ENCODE assay signal across 1 cellular context in the genomic region with DNA sequence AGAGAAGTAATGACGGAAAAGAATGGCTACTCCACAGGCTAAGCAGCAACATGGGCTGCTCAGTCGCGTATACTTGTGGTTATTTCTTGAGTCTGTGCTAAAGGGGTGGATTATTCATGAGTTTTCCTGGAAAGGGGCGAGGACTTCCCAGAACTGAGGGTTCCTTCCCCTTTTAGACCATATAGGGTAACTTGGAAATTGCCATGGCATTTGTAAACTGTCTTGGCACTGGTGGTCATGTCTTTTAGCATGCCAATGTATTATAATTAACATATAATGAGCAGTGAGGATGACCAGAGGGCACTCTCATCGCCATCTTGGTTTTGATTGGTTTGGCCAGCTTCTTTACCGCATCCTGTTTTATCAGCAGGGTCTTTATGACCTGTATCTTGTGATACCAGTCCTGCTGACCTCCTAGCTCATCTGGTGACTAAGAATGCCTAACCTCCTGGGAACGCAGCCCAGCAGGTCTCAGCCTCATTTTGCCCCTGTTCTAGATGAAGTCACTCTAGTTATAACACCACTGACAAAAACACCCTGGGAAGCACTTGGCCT.
TF ChIP-seq lines count a peak whose summit lies in the region.

No MANE protein-coding gene starts in this region.

TF ChIP-seq in K562, 482 proteins besides CTCF, POLR2A, EP300 and RAD21 (continued from another document):
- TF ChIP-seq, protein P1, sequence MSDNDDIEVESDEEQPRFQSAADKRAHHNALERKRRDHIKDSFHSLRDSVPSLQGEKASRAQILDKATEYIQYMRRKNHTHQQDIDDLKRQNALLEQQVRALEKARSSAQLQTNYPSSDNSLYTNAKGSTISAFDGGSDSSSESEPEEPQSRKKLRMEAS (CRISPR knock-in tag; IDR thresholded peaks at IDR 0.05) = no peak
- peak; percentile 59; the same call in 1 of the 2 replicates for TF ChIP-seq PTTG1 (tag; IDR thresholded peaks at IDR 0.05; ENCODE audit: low read depth)
- no peak for TF ChIP-seq ZNF184 (CRISPR knock-in tag; IDR thresholded peaks at IDR 0.05)
- TF ChIP-seq, protein P2, sequence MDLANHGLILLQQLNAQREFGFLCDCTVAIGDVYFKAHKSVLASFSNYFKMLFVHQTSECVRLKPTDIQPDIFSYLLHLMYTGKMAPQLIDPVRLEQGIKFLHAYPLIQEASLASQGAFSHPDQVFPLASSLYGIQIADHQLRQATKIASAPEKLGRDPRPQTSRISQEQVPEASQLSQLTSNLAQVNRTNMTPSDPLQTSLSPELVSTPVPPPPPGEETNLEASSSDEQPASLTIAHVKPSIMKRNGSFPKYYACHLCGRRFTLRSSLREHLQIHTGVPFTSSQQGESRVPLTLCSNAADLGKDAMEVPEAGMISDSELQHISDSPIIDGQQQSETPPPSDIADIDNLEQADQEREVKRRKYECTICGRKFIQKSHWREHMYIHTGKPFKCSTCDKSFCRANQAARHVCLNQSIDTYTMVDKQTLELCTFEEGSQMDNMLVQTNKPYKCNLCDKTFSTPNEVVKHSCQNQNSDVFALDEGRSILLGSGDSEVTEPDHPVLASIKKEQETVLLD (IDR thresholded peaks at IDR 0.05) = no peak
- TF ChIP-seq, protein P3, sequence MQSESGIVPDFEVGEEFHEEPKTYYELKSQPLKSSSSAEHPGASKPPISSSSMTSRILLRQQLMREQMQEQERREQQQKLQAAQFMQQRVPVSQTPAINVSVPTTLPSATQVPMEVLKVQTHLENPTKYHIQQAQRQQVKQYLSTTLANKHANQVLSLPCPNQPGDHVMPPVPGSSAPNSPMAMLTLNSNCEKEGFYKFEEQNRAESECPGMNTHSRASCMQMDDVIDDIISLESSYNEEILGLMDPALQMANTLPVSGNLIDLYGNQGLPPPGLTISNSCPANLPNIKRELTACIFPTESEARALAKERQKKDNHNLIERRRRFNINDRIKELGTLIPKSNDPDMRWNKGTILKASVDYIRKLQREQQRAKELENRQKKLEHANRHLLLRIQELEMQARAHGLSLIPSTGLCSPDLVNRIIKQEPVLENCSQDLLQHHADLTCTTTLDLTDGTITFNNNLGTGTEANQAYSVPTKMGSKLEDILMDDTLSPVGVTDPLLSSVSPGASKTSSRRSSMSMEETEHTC (IDR thresholded peaks at IDR 0.05) = 0 out of 2 replicates have a peak, but pooled peaks have one; percentile 38
- TF ChIP-seq ZEB2 (IDR thresholded peaks at IDR 0.05) = 0 out of 2 replicates have a peak, but pooled peaks have one; percentile 24
- TF ChIP-seq, protein P4, sequence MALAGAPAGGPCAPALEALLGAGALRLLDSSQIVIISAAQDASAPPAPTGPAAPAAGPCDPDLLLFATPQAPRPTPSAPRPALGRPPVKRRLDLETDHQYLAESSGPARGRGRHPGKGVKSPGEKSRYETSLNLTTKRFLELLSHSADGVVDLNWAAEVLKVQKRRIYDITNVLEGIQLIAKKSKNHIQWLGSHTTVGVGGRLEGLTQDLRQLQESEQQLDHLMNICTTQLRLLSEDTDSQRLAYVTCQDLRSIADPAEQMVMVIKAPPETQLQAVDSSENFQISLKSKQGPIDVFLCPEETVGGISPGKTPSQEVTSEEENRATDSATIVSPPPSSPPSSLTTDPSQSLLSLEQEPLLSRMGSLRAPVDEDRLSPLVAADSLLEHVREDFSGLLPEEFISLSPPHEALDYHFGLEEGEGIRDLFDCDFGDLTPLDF (CRISPR knock-in tag; IDR thresholded peaks at IDR 0.05) = no peak
- TF ChIP-seq NBN (IDR thresholded peaks at IDR 0.05; ENCODE audit: low read depth) = peak; percentile 41; the same call in 1 of the 2 replicates
- TF ChIP-seq ARNT (IDR thresholded peaks at IDR 0.05) = no peak
- no peak for TF ChIP-seq XRCC4 (IDR thresholded peaks at IDR 0.05; ENCODE audit: extremely low read depth, insufficient read depth, insufficient read length)
- no peak for TF ChIP-seq BRD4 (IDR thresholded peaks at IDR 0.05)
- no peak for TF ChIP-seq CBX3 (IDR thresholded peaks at IDR 0.05; ENCODE audit: borderline replicate concordance in 1 of 2, low read length in 2 of 2)
- TF ChIP-seq NRF1 (conservative IDR thresholded peaks at IDR 0.05 in 1 of 2, IDR thresholded peaks at IDR 0.05 in 1 of 2) = peak; percentile 57 to 65
- no peak for TF ChIP-seq PYGO2 (tag; IDR thresholded peaks at IDR 0.05)
- TF ChIP-seq, protein P5, sequence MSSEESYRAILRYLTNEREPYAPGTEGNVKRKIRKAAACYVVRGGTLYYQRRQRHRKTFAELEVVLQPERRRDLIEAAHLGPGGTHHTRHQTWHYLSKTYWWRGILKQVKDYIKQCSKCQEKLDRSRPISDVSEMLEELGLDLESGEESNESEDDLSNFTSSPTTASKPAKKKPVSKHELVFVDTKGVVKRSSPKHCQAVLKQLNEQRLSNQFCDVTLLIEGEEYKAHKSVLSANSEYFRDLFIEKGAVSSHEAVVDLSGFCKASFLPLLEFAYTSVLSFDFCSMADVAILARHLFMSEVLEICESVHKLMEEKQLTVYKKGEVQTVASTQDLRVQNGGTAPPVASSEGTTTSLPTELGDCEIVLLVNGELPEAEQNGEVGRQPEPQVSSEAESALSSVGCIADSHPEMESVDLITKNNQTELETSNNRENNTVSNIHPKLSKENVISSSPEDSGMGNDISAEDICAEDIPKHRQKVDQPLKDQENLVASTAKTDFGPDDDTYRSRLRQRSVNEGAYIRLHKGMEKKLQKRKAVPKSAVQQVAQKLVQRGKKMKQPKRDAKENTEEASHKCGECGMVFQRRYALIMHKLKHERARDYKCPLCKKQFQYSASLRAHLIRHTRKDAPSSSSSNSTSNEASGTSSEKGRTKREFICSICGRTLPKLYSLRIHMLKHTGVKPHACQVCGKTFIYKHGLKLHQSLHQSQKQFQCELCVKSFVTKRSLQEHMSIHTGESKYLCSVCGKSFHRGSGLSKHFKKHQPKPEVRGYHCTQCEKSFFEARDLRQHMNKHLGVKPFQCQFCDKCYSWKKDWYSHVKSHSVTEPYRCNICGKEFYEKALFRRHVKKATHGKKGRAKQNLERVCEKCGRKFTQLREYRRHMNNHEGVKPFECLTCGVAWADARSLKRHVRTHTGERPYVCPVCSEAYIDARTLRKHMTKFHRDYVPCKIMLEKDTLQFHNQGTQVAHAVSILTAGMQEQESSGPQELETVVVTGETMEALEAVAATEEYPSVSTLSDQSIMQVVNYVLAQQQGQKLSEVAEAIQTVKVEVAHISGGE (CRISPR knock-in tag; IDR thresholded peaks at IDR 0.05) = 0 out of 6 replicates have a peak, but pooled peaks of 1 of the 3 experiments have one; percentile 49
- TF ChIP-seq RB1 (IDR thresholded peaks at IDR 0.05; ENCODE audit: low read depth) = no peak
- TF ChIP-seq, protein P6, sequence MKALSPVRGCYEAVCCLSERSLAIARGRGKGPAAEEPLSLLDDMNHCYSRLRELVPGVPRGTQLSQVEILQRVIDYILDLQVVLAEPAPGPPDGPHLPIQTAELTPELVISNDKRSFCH (CRISPR knock-in tag; IDR thresholded peaks at IDR 0.05) = no peak
- TF ChIP-seq, protein P6 (tag; IDR thresholded peaks at IDR 0.05) = peak; percentile 61; the same call in 1 of the 2 replicates
- TF ChIP-seq, protein P7, sequence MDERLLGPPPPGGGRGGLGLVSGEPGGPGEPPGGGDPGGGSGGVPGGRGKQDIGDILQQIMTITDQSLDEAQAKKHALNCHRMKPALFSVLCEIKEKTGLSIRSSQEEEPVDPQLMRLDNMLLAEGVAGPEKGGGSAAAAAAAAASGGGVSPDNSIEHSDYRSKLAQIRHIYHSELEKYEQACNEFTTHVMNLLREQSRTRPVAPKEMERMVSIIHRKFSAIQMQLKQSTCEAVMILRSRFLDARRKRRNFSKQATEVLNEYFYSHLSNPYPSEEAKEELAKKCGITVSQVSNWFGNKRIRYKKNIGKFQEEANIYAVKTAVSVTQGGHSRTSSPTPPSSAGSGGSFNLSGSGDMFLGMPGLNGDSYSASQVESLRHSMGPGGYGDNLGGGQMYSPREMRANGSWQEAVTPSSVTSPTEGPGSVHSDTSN (CRISPR knock-in tag; IDR thresholded peaks at IDR 0.05; ENCODE audit: low read depth) = no peak
- TF ChIP-seq, protein P7 (tag; conservative IDR thresholded peaks at IDR 0.05; ENCODE audit: low read depth) = no peak
- peak; percentile 56; the same call in 1 of the 2 replicates for TF ChIP-seq DDX20 (tag; IDR thresholded peaks at IDR 0.05; ENCODE audit: low read depth)
- TF ChIP-seq, protein P8, sequence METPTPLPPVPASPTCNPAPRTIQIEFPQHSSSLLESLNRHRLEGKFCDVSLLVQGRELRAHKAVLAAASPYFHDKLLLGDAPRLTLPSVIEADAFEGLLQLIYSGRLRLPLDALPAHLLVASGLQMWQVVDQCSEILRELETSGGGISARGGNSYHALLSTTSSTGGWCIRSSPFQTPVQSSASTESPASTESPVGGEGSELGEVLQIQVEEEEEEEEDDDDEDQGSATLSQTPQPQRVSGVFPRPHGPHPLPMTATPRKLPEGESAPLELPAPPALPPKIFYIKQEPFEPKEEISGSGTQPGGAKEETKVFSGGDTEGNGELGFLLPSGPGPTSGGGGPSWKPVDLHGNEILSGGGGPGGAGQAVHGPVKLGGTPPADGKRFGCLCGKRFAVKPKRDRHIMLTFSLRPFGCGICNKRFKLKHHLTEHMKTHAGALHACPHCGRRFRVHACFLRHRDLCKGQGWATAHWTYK (CRISPR knock-in tag; IDR thresholded peaks at IDR 0.05) = no peak
- TF ChIP-seq TCF3 (CRISPR knock-in tag; IDR thresholded peaks at IDR 0.05) = peak; percentile 71
- TF ChIP-seq ELF1 (tag; IDR thresholded peaks at IDR 0.05) = no peak
- TF ChIP-seq ETV5 (CRISPR knock-in tag; IDR thresholded peaks at IDR 0.05; ENCODE audit: low read depth) = 0 out of 2 replicates have a peak, but pooled peaks have one; percentile 16
- no peak for TF ChIP-seq TOE1 (IDR thresholded peaks at IDR 0.05; ENCODE audit: borderline replicate concordance)
- no peak for TF ChIP-seq TOE1 (CRISPR knock-in tag; IDR thresholded peaks at IDR 0.05; ENCODE audit: borderline replicate concordance, low read depth)
- no peak for TF ChIP-seq SRSF9 (IDR thresholded peaks at IDR 0.05; ENCODE audit: borderline replicate concordance, low read depth, low read length)
- TF ChIP-seq ZNF589 (CRISPR knock-in tag; IDR thresholded peaks at IDR 0.05; ENCODE audit: low read depth) = peak; percentile 88
- peak; percentile 24; the same call in 1 of the 2 replicates for TF ChIP-seq LEF1 (IDR thresholded peaks at IDR 0.05)
- TF ChIP-seq, protein P9, sequence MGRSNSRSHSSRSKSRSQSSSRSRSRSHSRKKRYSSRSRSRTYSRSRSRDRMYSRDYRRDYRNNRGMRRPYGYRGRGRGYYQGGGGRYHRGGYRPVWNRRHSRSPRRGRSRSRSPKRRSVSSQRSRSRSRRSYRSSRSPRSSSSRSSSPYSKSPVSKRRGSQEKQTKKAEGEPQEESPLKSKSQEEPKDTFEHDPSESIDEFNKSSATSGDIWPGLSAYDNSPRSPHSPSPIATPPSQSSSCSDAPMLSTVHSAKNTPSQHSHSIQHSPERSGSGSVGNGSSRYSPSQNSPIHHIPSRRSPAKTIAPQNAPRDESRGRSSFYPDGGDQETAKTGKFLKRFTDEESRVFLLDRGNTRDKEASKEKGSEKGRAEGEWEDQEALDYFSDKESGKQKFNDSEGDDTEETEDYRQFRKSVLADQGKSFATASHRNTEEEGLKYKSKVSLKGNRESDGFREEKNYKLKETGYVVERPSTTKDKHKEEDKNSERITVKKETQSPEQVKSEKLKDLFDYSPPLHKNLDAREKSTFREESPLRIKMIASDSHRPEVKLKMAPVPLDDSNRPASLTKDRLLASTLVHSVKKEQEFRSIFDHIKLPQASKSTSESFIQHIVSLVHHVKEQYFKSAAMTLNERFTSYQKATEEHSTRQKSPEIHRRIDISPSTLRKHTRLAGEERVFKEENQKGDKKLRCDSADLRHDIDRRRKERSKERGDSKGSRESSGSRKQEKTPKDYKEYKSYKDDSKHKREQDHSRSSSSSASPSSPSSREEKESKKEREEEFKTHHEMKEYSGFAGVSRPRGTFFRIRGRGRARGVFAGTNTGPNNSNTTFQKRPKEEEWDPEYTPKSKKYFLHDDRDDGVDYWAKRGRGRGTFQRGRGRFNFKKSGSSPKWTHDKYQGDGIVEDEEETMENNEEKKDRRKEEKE (IDR thresholded peaks at IDR 0.05; ENCODE audit: borderline replicate concordance in 1 of 2, control insufficient read depth in 1 of 2, low read depth in 2 of 2, low read length in 1 of 2) = no peak
- TF ChIP-seq CBFA2T3 (IDR thresholded peaks at IDR 0.05) = peak; percentile 61
- TF ChIP-seq, protein P10, sequence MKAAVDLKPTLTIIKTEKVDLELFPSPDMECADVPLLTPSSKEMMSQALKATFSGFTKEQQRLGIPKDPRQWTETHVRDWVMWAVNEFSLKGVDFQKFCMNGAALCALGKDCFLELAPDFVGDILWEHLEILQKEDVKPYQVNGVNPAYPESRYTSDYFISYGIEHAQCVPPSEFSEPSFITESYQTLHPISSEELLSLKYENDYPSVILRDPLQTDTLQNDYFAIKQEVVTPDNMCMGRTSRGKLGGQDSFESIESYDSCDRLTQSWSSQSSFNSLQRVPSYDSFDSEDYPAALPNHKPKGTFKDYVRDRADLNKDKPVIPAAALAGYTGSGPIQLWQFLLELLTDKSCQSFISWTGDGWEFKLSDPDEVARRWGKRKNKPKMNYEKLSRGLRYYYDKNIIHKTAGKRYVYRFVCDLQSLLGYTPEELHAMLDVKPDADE (conservative IDR thresholded peaks at IDR 0.05; ENCODE audit: control insufficient read depth, low read depth, low read length) = no peak
- TF ChIP-seq MCM5 (IDR thresholded peaks at IDR 0.05; ENCODE audit: low read depth) = no peak
- no peak for TF ChIP-seq HDAC3 (IDR thresholded peaks at IDR 0.05; ENCODE audit: borderline replicate concordance, partially characterized antibody)
- peak; percentile 88 for TF ChIP-seq STAT5A (IDR thresholded peaks at IDR 0.05; ENCODE audit: borderline replicate concordance, low read length)
- no peak for TF ChIP-seq ZFP30 (CRISPR knock-in tag; IDR thresholded peaks at IDR 0.05; ENCODE audit: borderline replicate concordance)
- TF ChIP-seq KLF1 (tag; IDR thresholded peaks at IDR 0.05) = 0 out of 2 replicates have a peak, but pooled peaks have one; percentile 14
- 0 out of 2 replicates have a peak, but pooled peaks have one; percentile 62 for TF ChIP-seq ZNF197 (CRISPR knock-in tag; IDR thresholded peaks at IDR 0.05; ENCODE audit: low read depth)
- peak; percentile 75; the same call in 1 of the 2 replicates for TF ChIP-seq ZNF644 (tag; IDR thresholded peaks at IDR 0.05; ENCODE audit: low read depth)
- no peak for TF ChIP-seq ATF1 (CRISPR knock-in tag; IDR thresholded peaks at IDR 0.05)
- TF ChIP-seq ATF1 (tag; IDR thresholded peaks at IDR 0.05) = peak; percentile 60
- peak; percentile 64 for TF ChIP-seq POLR2H (tag; IDR thresholded peaks at IDR 0.05; ENCODE audit: low read depth)
- no peak for TF ChIP-seq GABPB1 (CRISPR knock-in tag; IDR thresholded peaks at IDR 0.05)
- 0 out of 2 replicates have a peak, but pooled peaks have one; percentile 5 for TF ChIP-seq CBFA2T2 (conservative IDR thresholded peaks at IDR 0.05)
